Comparison of ENCODE assay signal across 28 cellular contexts in genomic region chr6:41648070-41648585, GRCh38. TPM values are rescaled to one million over a fixed set of nuclear protein-coding genes. Genes with fewer than 3 reads are reported as not detected.
"Had no signal": no experiment of that assay in that cellular context is flagged by ENCODE, and none has a peak within 500 bp of the region (broad histone marks: within the 10 kb centered on the region; RNA-seq: fewer than 3 reads in every experiment).

No MANE protein-coding gene starts in this region.

- H3K9me3 Mint-ChIP-seq: activated naive CD4-positive, alpha-beta T cell treated with anti-CD3 and anti-CD28 coated beads, Interleukin-2, amount 50 U/mL, for 72 hours; immature natural killer cell; memory B cell; naive thymus-derived CD8-positive, alpha-beta T cell; T-helper 2 cell treated with Interferon-gamma antibody and Interleukin-4, amounts not matched to agents 5 μg/mL and 100 μg/mL, for 36 hours had no signal

- H3K27me3 ChIP-seq: brain microvascular endothelial cell, heart left ventricle, pancreas, suprapubic skin had no signal

- H3K4me3 Mint-ChIP-seq: activated CD4-positive, alpha-beta T cell treated with anti-CD3 and anti-CD28 coated beads for 36 hours; activated CD8-positive, alpha-beta memory T cell treated with anti-CD3 and anti-CD28 coated beads, Interleukin-2, amount 10 ng/mL, durations not matched to agents 7 days and 5 days; activated CD8-positive, alpha-beta T cell treated with anti-CD3 and anti-CD28 coated beads, Interleukin-2, amount 10 ng/mL, durations not matched to agents 7 days and 5 days; immature natural killer cell; memory B cell; naive thymus-derived CD8-positive, alpha-beta T cell; T-helper 2 cell treated with Interferon-gamma antibody and Interleukin-4, amounts not matched to agents 5 μg/mL and 100 μg/mL, for 36 hours had no signal

- H3K36me3 Mint-ChIP-seq: activated CD8-positive, alpha-beta memory T cell treated with anti-CD3 and anti-CD28 coated beads, Interleukin-2, amount 10 ng/mL, durations not matched to agents 7 days and 5 days; activated naive CD4-positive, alpha-beta T cell treated with anti-CD3 and anti-CD28 coated beads, Interleukin-2, amount 50 U/mL, for 72 hours; immature natural killer cell; memory B cell; naive thymus-derived CD8-positive, alpha-beta T cell had no signal

- H3K36me3 ChIP-seq: gastrocnemius medialis, heart left ventricle, pancreas, spleen had no signal

- H3K4me3 ChIP-seq: coronary artery, dorsolateral prefrontal cortex, gastrocnemius medialis, heart left ventricle, pancreas, psoas muscle, spleen, suprapubic skin, tibial artery had no signal

- H3K27ac ChIP-seq: brain microvascular endothelial cell, coronary artery, dorsolateral prefrontal cortex, gastrocnemius medialis, heart left ventricle, pancreas, psoas muscle, spleen, suprapubic skin, tibial artery had no signal

- H3K9me3 ChIP-seq: gastrocnemius medialis, heart left ventricle, pancreas, psoas muscle, spleen, suprapubic skin, tibial artery had no signal

- H3K4me1 ChIP-seq: gastrocnemius medialis, heart left ventricle, pancreas, psoas muscle, tibial artery had no signal

- ATAC-seq: activated CD4-positive, alpha-beta T cell treated with anti-CD3 and anti-CD28 coated beads for 36 hours; activated CD8-positive, alpha-beta memory T cell treated with anti-CD3 and anti-CD28 coated beads, Interleukin-2, amount 10 ng/mL, durations not matched to agents 7 days and 5 days; activated CD8-positive, alpha-beta T cell treated with anti-CD3 and anti-CD28 coated beads, Interleukin-2, amount 10 ng/mL, durations not matched to agents 7 days and 5 days; activated naive CD4-positive, alpha-beta T cell treated with anti-CD3 and anti-CD28 coated beads, Interleukin-2, amount 50 U/mL, for 72 hours; gastrocnemius medialis; heart left ventricle; naive thymus-derived CD8-positive, alpha-beta T cell; pancreas; psoas muscle; right cardiac atrium had no signal

- DNase-seq: activated CD4-positive, alpha-beta T cell treated with anti-CD3 and anti-CD28 coated beads for 36 hours; activated CD4-positive, CD25-positive, alpha-beta regulatory T cell; activated CD8-positive, alpha-beta memory T cell treated with anti-CD3 and anti-CD28 coated beads, Interleukin-2, amount 10 ng/mL, durations not matched to agents 7 days and 5 days; activated CD8-positive, alpha-beta T cell treated with anti-CD3 and anti-CD28 coated beads, Interleukin-2, amount 10 ng/mL, durations not matched to agents 7 days and 5 days; activated naive CD4-positive, alpha-beta T cell; activated T-cell treated with anti-CD3 and anti-CD28 coated beads, Interleukin-2, amount 50 U/mL, for 48 hours; brain microvascular endothelial cell; effector memory CD4-positive, alpha-beta T cell; erythroblast; hypothalamus; immature natural killer cell; pancreas; psoas muscle; right cardiac atrium; spleen; stimulated activated naive CD4-positive, alpha-beta T cell; T-helper 1 cell had no signal

- H3K4me1 Mint-ChIP-seq: activated CD4-positive, alpha-beta T cell treated with anti-CD3 and anti-CD28 coated beads for 36 hours; activated CD8-positive, alpha-beta memory T cell treated with anti-CD3 and anti-CD28 coated beads, Interleukin-2, amount 10 ng/mL, durations not matched to agents 7 days and 5 days; immature natural killer cell had no signal

- FAIRE-seq: kidney, pancreas had no signal

- H3K27ac Mint-ChIP-seq: activated CD4-positive, alpha-beta T cell treated with anti-CD3 and anti-CD28 coated beads for 36 hours; activated CD8-positive, alpha-beta memory T cell treated with anti-CD3 and anti-CD28 coated beads, Interleukin-2, amount 10 ng/mL, durations not matched to agents 7 days and 5 days; activated CD8-positive, alpha-beta T cell treated with anti-CD3 and anti-CD28 coated beads, Interleukin-2, amount 10 ng/mL, durations not matched to agents 7 days and 5 days; activated naive CD4-positive, alpha-beta T cell treated with anti-CD3 and anti-CD28 coated beads, Interleukin-2, amount 50 U/mL, for 72 hours; immature natural killer cell; memory B cell; naive thymus-derived CD8-positive, alpha-beta T cell; T-helper 2 cell treated with Interferon-gamma antibody and Interleukin-4, amounts not matched to agents 5 μg/mL and 100 μg/mL, for 36 hours had no signal

RNA-seq across cellular contexts. Expression of gene MDFI, which starts 9.9 kb away (rescaled TPM):
- total RNA-seq: activated CD4-positive, alpha-beta T cell treated with anti-CD3 and anti-CD28 coated beads for 36 hours; activated CD8-positive, alpha-beta memory T cell treated with anti-CD3 and anti-CD28 coated beads, Interleukin-2, amount 10 ng/mL, durations not matched to agents 7 days and 5 days; activated CD8-positive, alpha-beta T cell treated with anti-CD3 and anti-CD28 coated beads, Interleukin-2, amount 10 ng/mL, durations not matched to agents 7 days and 5 days; activated naive CD4-positive, alpha-beta T cell treated with anti-CD3 and anti-CD28 coated beads, Interleukin-2, amount 50 U/mL, for 72 hours; naive thymus-derived CD8-positive, alpha-beta T cell had no signal
- polyA plus RNA-seq: immature natural killer cell; naive thymus-derived CD8-positive, alpha-beta T cell had no signal
